In genomic region chr1:244674446-244674845, GRCh38 we compare ENCODE assay signal across 23 cellular contexts. TPM values are rescaled to one million over a fixed set of nuclear protein-coding genes. Genes with fewer than 3 reads are reported as not detected.
A peak's percentile ranks its signal among the peaks of the same experiment; 100 is the strongest.
DNase-seq lines count a peak whose midpoint lies in the region; TF ChIP-seq lines count a peak whose summit lies in the region.
"Had no signal": no experiment of that assay in that cellular context is flagged by ENCODE, and none has a peak within 500 bp of the region (broad histone marks: within the 10 kb centered on the region; RNA-seq: fewer than 3 reads in every experiment).

No MANE protein-coding gene starts in this region.

- no peak overlapping the region for H3K27ac ChIP-seq in breast epithelium
- peak overlapping the region; percentile 77 to 78 for H3K27ac ChIP-seq in ascending aorta
- H3K27ac ChIP-seq in fibroblast of lung (ENCODE audit: insufficient read depth, low read length): no peak overlapping the region
- peak overlapping the region; percentile 76 for H3K27ac ChIP-seq in skeletal muscle tissue (ENCODE audit: low read depth, low read length)
- H3K27ac ChIP-seq: esophagus squamous epithelium had no signal

- H3K27me3 ChIP-seq in breast epithelium (no peaks in the 10 kb centered on the region), ascending aorta (no peaks in the 10 kb centered on the region), fibroblast of lung (ENCODE audit: control insufficient read depth, insufficient read depth, low read length) (no peaks in the 10 kb centered on the region), skeletal muscle tissue (ENCODE audit: control insufficient read depth in 3 of 3, insufficient read depth in 3 of 3, low read length in 3 of 3) (no peaks in the 10 kb centered on the region)
- H3K27me3 ChIP-seq: esophagus squamous epithelium, sigmoid colon had no signal

- no TSS peak for BruUV-seq in MCF 10A (replicated peaks; lab: Mats Ljungman, UMichigan)

- CTCF ChIA-PET in MCF 10A (lab: Yijun Ruan, JAX): interaction anchor here (0.6 to 1.5 kb wide), 3 partner anchors 13 to 118 kb away, joined by 3 to 6 read pairs (median 6); no protein-coding TSS in a partner anchor

- POLR2A ChIA-PET in MCF 10A (lab: Yijun Ruan, JAX): interaction anchor here (0.6 to 1.2 kb wide), 3 partner anchors 16 to 35 kb away, joined by 3 read pairs; no protein-coding TSS in a partner anchor

- H3K36me3 ChIP-seq in breast epithelium (no peaks in the 10 kb centered on the region), ascending aorta (peaks cover 0 to 3% of the 10 kb centered on the region in 2 donors), fibroblast of lung (ENCODE audit: control insufficient read depth, insufficient read depth, low read length) (no peaks in the 10 kb centered on the region), skeletal muscle tissue (ENCODE audit: control insufficient read depth in 3 of 3, insufficient read depth in 3 of 3, low read length in 3 of 3) (peaks cover 0 to 4% (median 0%) of the 10 kb centered on the region in 3 donors)
- H3K36me3 ChIP-seq: esophagus squamous epithelium, sigmoid colon had no signal

- no peak overlapping the region for H3K9ac ChIP-seq in fibroblast of lung (ENCODE audit: insufficient read depth, low read length)
- no peak overlapping the region for H3K9ac ChIP-seq in skeletal muscle tissue (ENCODE audit: low read depth in 1 of 3, low read length in 3 of 3)

- no peak overlapping the region for H2AFZ ChIP-seq in fibroblast of lung (ENCODE audit: low read length)

- H3K4me3 ChIP-seq in breast epithelium (no peak overlapping the region), ascending aorta (no peak overlapping the region), fibroblast of lung (replicated peaks in 1 of 4; ENCODE audit: control extremely low read depth in 1 of 4, insufficient read depth in 1 of 4, low read depth in 3 of 4, low read length in 4 of 4) (no peak overlapping the region), skeletal muscle tissue (ENCODE audit: low read length in 3 of 3) (no peak overlapping the region)
- H3K4me3 ChIP-seq: esophagus squamous epithelium, sigmoid colon had no signal

- H3K27me3 Mint-ChIP-seq in MCF 10A (ENCODE audit: insufficient read depth, unreplicated experiment) (no peaks in the 10 kb centered on the region), type B pancreatic cell (no peaks in the 10 kb centered on the region)
- H3K27me3 Mint-ChIP-seq: activated CD4-positive, alpha-beta T cell treated with anti-CD3 and anti-CD28 coated beads, Interleukin-2, amount 10 ng/mL, durations not matched to agents 7 days and 5 days; CD4-positive, CD25-positive, alpha-beta regulatory T cell; IgD-negative memory B cell had no signal

- no peak for TF ChIP-seq POLR2A in breast epithelium (IDR thresholded peaks at IDR 0.05)

- peaks cover 24% of the 10 kb centered on the region for H3K4me1 Mint-ChIP-seq in MCF 10A (ENCODE audit: insufficient read depth, unreplicated experiment)
- no peaks in the 10 kb centered on the region for H3K4me1 Mint-ChIP-seq in type B pancreatic cell (ENCODE audit: unreplicated experiment)

- H3K27ac Mint-ChIP-seq in MCF 10A (ENCODE audit: low read depth, unreplicated experiment) (peak overlapping the region; percentile 41), type B pancreatic cell (no peak overlapping the region)
- H3K27ac Mint-ChIP-seq: activated CD4-positive, alpha-beta T cell treated with anti-CD3 and anti-CD28 coated beads, Interleukin-2, amount 10 ng/mL, durations not matched to agents 7 days and 5 days; IgD-negative memory B cell had no signal

- H3K9me3 Mint-ChIP-seq in MCF 10A (ENCODE audit: unreplicated experiment): no peaks in the 10 kb centered on the region
- peaks cover 14% of the 10 kb centered on the region for H3K9me3 Mint-ChIP-seq in type B pancreatic cell
- H3K9me3 Mint-ChIP-seq: activated T-cell treated with anti-CD3 and anti-CD28 coated beads, Interleukin-2, amount 50 U/mL, for 4 hours; CD4-positive, CD25-positive, alpha-beta regulatory T cell; IgD-negative memory B cell had no signal

- peaks cover 40% of the 10 kb centered on the region for H3K36me3 Mint-ChIP-seq in MCF 10A (ENCODE audit: insufficient read depth, unreplicated experiment)
- peaks cover 33% of the 10 kb centered on the region for H3K36me3 Mint-ChIP-seq in type B pancreatic cell

- DNase-seq in MCF 10A (ENCODE audit: unreplicated experiment) (no peak), breast epithelium (ENCODE audit: low spot score in 2 of 2) (no peak), ascending aorta (ENCODE audit: low spot score in 2 of 2) (no peak), fibroblast of lung (ENCODE audit: low read depth in 2 of 2) (peak; percentile 17 to 82), activated gamma-delta T cell (lab: John Stamatoyannopoulos, UW) (no peak), germinal center (ENCODE audit: low spot score) (no peak), type B pancreatic cell (ENCODE audit: extremely low spot score, unreplicated experiment) (no peak)
- DNase-seq: 8988T; activated CD4-positive, alpha-beta T cell treated with anti-CD3 and anti-CD28 coated beads, Interleukin-2, amount 10 ng/mL, durations not matched to agents 7 days and 5 days; activated T-cell treated with anti-CD3 and anti-CD28 coated beads, Interleukin-2, amount 50 U/mL, for 4 hours; CD4-positive, CD25-positive, alpha-beta regulatory T cell; esophagus squamous epithelium; glutamatergic neuron; NCI-H1092 treated with DMSO at 0.1 percent for 48 hours; NCI-H187; NCI-H2171; NCI-H510A treated with DMSO at 0.1 percent for 48 hours; sigmoid colon; stimulated activated naive CD4-positive, alpha-beta T cell treated with Interleukin-2 at 50 U/mL for 16 hours; SW 1271; T-helper 9 cell had no signal

- H4K20me1 ChIP-seq in fibroblast of lung (ENCODE audit: control insufficient read depth, extremely low read depth, insufficient read depth, low read length): no peaks in the 10 kb centered on the region

- H3K4me3 Mint-ChIP-seq in MCF 10A (ENCODE audit: unreplicated experiment) (no peak overlapping the region), type B pancreatic cell (no peak overlapping the region)
- H3K4me3 Mint-ChIP-seq: activated CD4-positive, alpha-beta T cell treated with anti-CD3 and anti-CD28 coated beads, Interleukin-2, amount 10 ng/mL, durations not matched to agents 7 days and 5 days; activated T-cell treated with anti-CD3 and anti-CD28 coated beads, Interleukin-2, amount 50 U/mL, for 4 hours; CD4-positive, CD25-positive, alpha-beta regulatory T cell; IgD-negative memory B cell had no signal

- H3K4me1 ChIP-seq in breast epithelium: no peaks in the 10 kb centered on the region
- H3K4me1 ChIP-seq in ascending aorta: peaks cover 0 to 27% of the 10 kb centered on the region in 2 donors
- H3K4me1 ChIP-seq in fibroblast of lung (ENCODE audit: control insufficient read depth, extremely low read depth, insufficient read depth, low read length): peaks cover 3% of the 10 kb centered on the region
- peaks cover 3 to 20% (median 17%) of the 10 kb centered on the region in 3 donors for H3K4me1 ChIP-seq in skeletal muscle tissue (ENCODE audit: control insufficient read depth in 3 of 3, insufficient read depth in 3 of 3, low read length in 3 of 3)

- intact Hi-C loops in MCF 10A (cut with micrococcal nuclease) (no loop called here), breast epithelium (cut with DNase I; ENCODE audit: low total_unique reads) (no loop called here), ascending aorta (cut with DNase I) (loop anchor here (5.0 kb wide), 1 partner anchor 72 kb away; no protein-coding TSS in a partner anchor)

- peaks cover 4% of the 10 kb centered on the region for H3K79me2 ChIP-seq in fibroblast of lung (ENCODE audit: control insufficient read depth, insufficient read depth, low read length)

- TF ChIP-seq CTCF in MCF 10A (IDR thresholded peaks at IDR 0.05; ENCODE audit: unreplicated experiment) (no peak), breast epithelium (IDR thresholded peaks at IDR 0.05) (no peak), ascending aorta (IDR thresholded peaks at IDR 0.05) (no peak), fibroblast of lung (conservative IDR thresholded peaks at IDR 0.05 in 1 of 2, IDR thresholded peaks at IDR 0.05 in 1 of 2; ENCODE audit: low read depth in 1 of 2, low read length in 2 of 2) (no peak), type B pancreatic cell (conservative IDR thresholded peaks at IDR 0.05) (no peak)

- no peaks in the 10 kb centered on the region for H3K9me3 ChIP-seq in breast epithelium
- H3K9me3 ChIP-seq in ascending aorta: no peaks in the 10 kb centered on the region
- no peaks in the 10 kb centered on the region for H3K9me3 ChIP-seq in fibroblast of lung (ENCODE audit: control insufficient read depth, insufficient read depth, low read depth, low read length)
- no peaks in the 10 kb centered on the region for H3K9me3 ChIP-seq in skeletal muscle tissue (ENCODE audit: control insufficient read depth in 3 of 3, low read length in 3 of 3)
- H3K9me3 ChIP-seq: esophagus squamous epithelium, sigmoid colon had no signal

- no peak overlapping the region for H3K4me2 ChIP-seq in fibroblast of lung (ENCODE audit: extremely low read depth, insufficient read depth, low read length)

RNA-seq across cellular contexts. Expression of gene DESI2, which starts 21.5 kb away (rescaled TPM):
- total RNA-seq in MCF 10A (2022): 99.0 and 101 TPM in 2 replicates
- 10 to 100 TPM; 27.5 to 36.3 (median 31.1) TPM for total RNA-seq in breast epithelium
- total RNA-seq in ascending aorta: 24.2 TPM
- total RNA-seq in fibroblast of lung: 47.2 and 49.3 TPM in 2 replicates
- polyA plus RNA-seq in fibroblast of lung: 38.8 and 40.2 TPM in 2 replicates
- 26.5 and 28.5 TPM in 2 replicates for polyA plus RNA-seq in fibroblast of lung (2012)
- polyA minus RNA-seq in fibroblast of lung (ENCODE audit: low replicate concordance): 14.1 and 19.5 TPM in 2 replicates
- total RNA-seq in skeletal muscle tissue: 47.0 TPM
- total RNA-seq in type B pancreatic cell (ENCODE audit: low replicate concordance): 27.5 and 34.4 TPM in 2 replicates

Comparison
In these comparisons a context has a peak if more than half of its experiments do, and no peak if none do; other contexts are left out.
1. DNase-seq: peak in fibroblast of lung (2 of 2); none in MCF 10A (single experiment), breast epithelium (0 of 2), ascending aorta (0 of 2), activated gamma-delta T cell (single experiment), germinal center (single experiment) and type B pancreatic cell (single experiment).
2. H3K27ac ChIP-seq: peak in ascending aorta (2 of 2) and skeletal muscle tissue (single experiment); none in breast epithelium (0 of 2) and fibroblast of lung (single experiment).